Comparison of ENCODE assay signal across 9 cellular contexts in the genomic region with DNA sequence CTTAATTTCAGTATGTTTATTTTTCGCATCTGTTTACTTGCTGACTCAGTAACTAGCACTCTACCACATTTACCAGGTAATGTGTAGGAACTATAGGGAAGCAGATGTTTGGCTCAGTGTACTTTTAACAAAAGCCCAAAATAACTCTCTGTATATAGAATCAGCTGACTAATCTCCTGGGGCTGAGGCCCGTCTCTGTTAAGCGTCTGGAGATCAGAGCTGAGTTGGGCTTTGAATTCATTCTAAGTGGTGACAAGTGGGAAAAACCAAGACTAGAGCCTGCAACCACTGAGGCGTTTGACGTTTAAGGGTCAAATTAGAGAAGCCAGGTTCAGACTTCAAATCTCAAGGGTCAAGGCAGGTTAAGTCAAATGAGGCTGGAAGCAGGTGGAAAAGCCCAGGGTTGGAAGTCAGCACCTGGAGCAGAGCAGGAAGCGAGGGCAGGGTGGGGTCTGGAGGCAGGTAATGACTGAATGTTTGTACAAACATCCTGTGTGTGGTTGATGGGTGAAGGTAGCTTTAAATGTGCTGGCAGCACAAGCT. TPM values are rescaled to one million over a fixed set of nuclear protein-coding genes. Genes with fewer than 3 reads are reported as not detected.
DNase-seq lines count a peak whose midpoint lies in the region; ATAC-seq lines count a peak whose summit lies in the region.
"Had no signal": no experiment of that assay in that cellular context is flagged by ENCODE, and none has a peak within 500 bp of the region (broad histone marks: within the 10 kb centered on the region; RNA-seq: fewer than 3 reads in every experiment).

No MANE protein-coding gene starts in this region.

- peak overlapping the region; percentile 58 for H3K27ac Mint-ChIP-seq in activated CD4-positive, alpha-beta T cell treated with anti-CD3 and anti-CD28 coated beads, Interleukin-2, amount 10 ng/mL, durations not matched to agents 24 days and 14 days
- peak overlapping the region; percentile 69 for H3K27ac Mint-ChIP-seq in activated T-helper 17 cell treated with anti-CD3 and anti-CD28 coated beads, Interleukin-2, amount 50 U/mL, for 72 hours

- peaks cover 2% of the 10 kb centered on the region for H3K27me3 Mint-ChIP-seq in activated CD4-positive, alpha-beta T cell treated with anti-CD3 and anti-CD28 coated beads, Interleukin-2, amount 10 ng/mL, durations not matched to agents 24 days and 14 days
- no peaks in the 10 kb centered on the region for H3K27me3 Mint-ChIP-seq in activated T-helper 17 cell treated with anti-CD3 and anti-CD28 coated beads, Interleukin-2, amount 50 U/mL, for 72 hours

- peak overlapping the region; percentile 40 for H3K4me3 Mint-ChIP-seq in activated CD4-positive, alpha-beta T cell treated with anti-CD3 and anti-CD28 coated beads, Interleukin-2, amount 10 ng/mL, durations not matched to agents 24 days and 14 days
- peak overlapping the region; percentile 30 for H3K4me3 Mint-ChIP-seq in activated T-helper 17 cell treated with anti-CD3 and anti-CD28 coated beads, Interleukin-2, amount 50 U/mL, for 72 hours

- H3K9me3 Mint-ChIP-seq in activated CD4-positive, alpha-beta T cell treated with anti-CD3 and anti-CD28 coated beads, Interleukin-2, amount 10 ng/mL, durations not matched to agents 24 days and 14 days = no peaks in the 10 kb centered on the region
- H3K9me3 Mint-ChIP-seq in activated T-helper 17 cell treated with anti-CD3 and anti-CD28 coated beads, Interleukin-2, amount 50 U/mL, for 72 hours = no peaks in the 10 kb centered on the region

- peak overlapping the region in 15 of 21 experiments; percentile 4 to 71 (median 46) for H3K27ac ChIP-seq in skin epidermis

- H3K4me3 ChIP-seq in skin epidermis = no peak overlapping the region

- H3K36me3 Mint-ChIP-seq in activated CD4-positive, alpha-beta T cell treated with anti-CD3 and anti-CD28 coated beads, Interleukin-2, amount 10 ng/mL, durations not matched to agents 24 days and 14 days (ENCODE audit: low read depth) = no peaks in the 10 kb centered on the region
- no peaks in the 10 kb centered on the region for H3K36me3 Mint-ChIP-seq in activated T-helper 17 cell treated with anti-CD3 and anti-CD28 coated beads, Interleukin-2, amount 50 U/mL, for 72 hours (ENCODE audit: low read depth)

- DNase-seq in activated CD4-positive, alpha-beta T cell treated with anti-CD3 and anti-CD28 coated beads, Interleukin-2, amount 10 ng/mL, durations not matched to agents 24 days and 14 days = peak; percentile 78
- no peak for DNase-seq in activated CD4-positive, alpha-beta T cell treated with anti-CD3 and anti-CD28 coated beads for 48 hours
- DNase-seq in NCI-H187 treated with DMSO at 0.1 percent for 48 hours (lab: John Stamatoyannopoulos, UW) (peak; percentile 38), NCI-H226 (no peak), globus pallidus (ENCODE audit: low spot score) (no peak)
- DNase-seq: C1 segment of cervical spinal cord had no signal

- intact Hi-C loops in activated CD4-positive, alpha-beta T cell treated with anti-CD3 and anti-CD28 coated beads, Interleukin-2, amount 10 ng/mL, durations not matched to agents 24 days and 14 days (cut with micrococcal nuclease) = no loop called here

- peak; percentile 56 for ATAC-seq in activated T-helper 17 cell treated with anti-CD3 and anti-CD28 coated beads, Interleukin-2, amount 50 U/mL, for 72 hours (replicated peaks)
- ATAC-seq in HG03571 (IDR thresholded peaks at IDR 0.05; ENCODE audit: unreplicated experiment) = no peak

- peaks cover 36% of the 10 kb centered on the region for H3K4me1 Mint-ChIP-seq in activated CD4-positive, alpha-beta T cell treated with anti-CD3 and anti-CD28 coated beads, Interleukin-2, amount 10 ng/mL, durations not matched to agents 24 days and 14 days
- peaks cover 28% of the 10 kb centered on the region for H3K4me1 Mint-ChIP-seq in activated T-helper 17 cell treated with anti-CD3 and anti-CD28 coated beads, Interleukin-2, amount 50 U/mL, for 72 hours

RNA-seq across cellular contexts. Expression of gene LYST, which starts 56.8 kb away (rescaled TPM):
- total RNA-seq in activated CD4-positive, alpha-beta T cell treated with anti-CD3 and anti-CD28 coated beads, Interleukin-2, amount 10 ng/mL, durations not matched to agents 24 days and 14 days = 94.5 and 106 TPM in 2 replicates
- 10 to 100 TPM; 19.8 to 41.2 TPM for total RNA-seq in activated T-helper 17 cell treated with anti-CD3 and anti-CD28 coated beads, Interleukin-2, amount 50 U/mL, for 72 hours

Comparison
In these comparisons a context has a peak if more than half of its experiments do, and no peak if none do; other contexts are left out.
1. DNase-seq: peak in activated CD4-positive, alpha-beta T cell treated with anti-CD3 and anti-CD28 coated beads, Interleukin-2, amount 10 ng/mL, durations not matched to agents 24 days and 14 days (single experiment) and NCI-H187 treated with DMSO at 0.1 percent for 48 hours (single experiment); none in activated CD4-positive, alpha-beta T cell treated with anti-CD3 and anti-CD28 coated beads for 48 hours (single experiment), NCI-H226 (single experiment) and globus pallidus (single experiment).